Comparison of ENCODE assay signal across 8 cellular contexts in genomic region chrX:989959-990510, GRCh38.
A peak's percentile ranks its signal among the peaks of the same experiment; 100 is the strongest.
DNase-seq lines count a peak whose midpoint lies in the region; ATAC-seq, FAIRE-seq and TF ChIP-seq lines count a peak whose summit lies in the region.

No MANE protein-coding gene starts in this region.

- no peak for TF ChIP-seq EP300 in H1 (IDR thresholded peaks at IDR 0.05; ENCODE audit: borderline replicate concordance in 1 of 2, low read depth in 2 of 2, low read length in 2 of 2)

- H2AFZ ChIP-seq in H1 (ENCODE audit: low read length): no peak overlapping the region

- no peak overlapping the region for H4K5ac ChIP-seq in H1 (ENCODE audit: insufficient read length, low read depth, low read length)

- H3K4me1 Mint-ChIP-seq in naive thymus-derived CD8-positive, alpha-beta T cell: peaks cover 0 to 13% (median 10%) of the 10 kb centered on the region in 4 donors

- H3K23me2 ChIP-seq in H1 (ENCODE audit: low read depth, low read length): peaks cover 3% of the 10 kb centered on the region; the same call in 1 of the 2 replicates

- intact Hi-C loops in testis (cut with DNase I; ENCODE audit: low total_unique reads): no loop called here

- FAIRE-seq in H1 (lab: Jason Lieb, UNC): no peak

- H2BK5ac ChIP-seq in H1 (ENCODE audit: low read depth, low read length): 0 out of 2 replicates have a peak overlapping the region, but pooled peaks have one; percentile 24

- no peaks in the 10 kb centered on the region for H3K79me2 ChIP-seq in H1 (ENCODE audit: control insufficient read depth in 1 of 2, insufficient read depth in 2 of 2, low read length in 2 of 2)

- no peaks in the 10 kb centered on the region for H3K27me3 ChIP-seq in BLaER1 treated with 17β-estradiol and CSF1 and Interleukin-3, amounts not matched to agents 10 nM and 100 nM
- H3K27me3 ChIP-seq in H1 (replicated peaks in 1 of 4; ENCODE audit: control insufficient read depth in 3 of 4, extremely low read depth in 1 of 4, insufficient read depth in 3 of 4, low read length in 3 of 4): no peaks in the 10 kb centered on the region; a peak in 1 of 7 replicates
- no peaks in the 10 kb centered on the region for H3K27me3 ChIP-seq in testis

- H3K4ac ChIP-seq in H1 (replicated peaks; ENCODE audit: insufficient read length, low read depth, low read length): no peak overlapping the region

- H2BK15ac ChIP-seq in H1 (ENCODE audit: low read length): no peak overlapping the region

- H4K91ac ChIP-seq in H1 (replicated peaks; ENCODE audit: insufficient read length, low read length): no peak overlapping the region

- TF ChIP-seq RAD21 in H1 (IDR thresholded peaks at IDR 0.05 in 1 of 2, conservative IDR thresholded peaks at IDR 0.05 in 1 of 2; ENCODE audit: low read depth in 2 of 2, low read length in 2 of 2): no peak

- 81% methylated on average over 24 of the region's 25 CpGs; no CpG with 5 or more reads in 1 of the 2 experiments for WGBS in H1 (ENCODE audit: extremely low coverage in 1 of 2, insufficient coverage in 1 of 2, insufficient read length in 1 of 2, insufficient replicate concordance in 2 of 2, low coverage in 1 of 2, low lambda C conversion rate in 2 of 2, missing lambda C conversion rate in 1 of 2), 2 experiments
- 58 to 62% methylated on average over 25 of the region's 25 CpGs for WGBS in testis, 2 donors

- no peaks in the 10 kb centered on the region for H3K79me1 ChIP-seq in H1 (ENCODE audit: low read depth, low read length)

- no peak overlapping the region for H3K23ac ChIP-seq in H1 (ENCODE audit: insufficient read length)

- CTCF ChIA-PET in H1 (lab: Charles Lee; ENCODE audit: partially characterized antibody): no interaction called here

- no peak overlapping the region for H3K56ac ChIP-seq in H1 (replicated peaks; ENCODE audit: insufficient read length, low read depth, low read length)

- H2BK12ac ChIP-seq in H1 (ENCODE audit: low read depth, low read length): no peak overlapping the region

- H3K9me3 Mint-ChIP-seq in naive thymus-derived CD8-positive, alpha-beta T cell: peaks cover 0 to 31% (median 23%) of the 10 kb centered on the region in 9 donors

- H3K36me3 Mint-ChIP-seq in naive thymus-derived CD8-positive, alpha-beta T cell: peaks cover 0 to 11% (median 5%) of the 10 kb centered on the region in 3 donors

- TF ChIP-seq POLR2A in H1 (IDR thresholded peaks at IDR 0.05; ENCODE audit: control extremely low read depth in 1 of 2, low read depth in 2 of 2, low read length in 2 of 2): no peak
- TF ChIP-seq POLR2A in testis (IDR thresholded peaks at IDR 0.05): no peak

- no peak overlapping the region for H2BK20ac ChIP-seq in H1 (ENCODE audit: low read length)

- H3K4me2 ChIP-seq in BLaER1 treated with 17β-estradiol and CSF1 and Interleukin-3, amounts not matched to agents 10 nM and 100 nM: peak overlapping the region; percentile 70 to 83 (median 75)
- H3K4me2 ChIP-seq in H1 (ENCODE audit: insufficient read depth in 1 of 2, low read depth in 2 of 2, low read length in 2 of 2): peak overlapping the region; percentile 9 to 12; a peak in 2 of 4 replicates

- TF ChIP-seq CTCF in H1 (IDR thresholded peaks at IDR 0.05; ENCODE audit: control extremely low read depth in 1 of 3, insufficient read depth in 1 of 3, low read depth in 1 of 3, low read length in 3 of 3) (no peak), testis (IDR thresholded peaks at IDR 0.05) (no peak)

- no peaks in the 10 kb centered on the region; a peak in 1 of 22 replicates for H3K36me3 ChIP-seq in BLaER1 treated with 17β-estradiol and CSF1 and Interleukin-3, amounts not matched to agents 10 nM and 100 nM
- H3K36me3 ChIP-seq in H1 (ENCODE audit: control insufficient read depth in 2 of 4, insufficient read depth in 4 of 4, low read length in 3 of 4) (no peaks in the 10 kb centered on the region), testis (ENCODE audit: low read depth, missing control alignments) (no peaks in the 10 kb centered on the region)

- peak; percentile 98 for ATAC-seq in GM19328 (IDR thresholded peaks at IDR 0.05; ENCODE audit: unreplicated experiment)
- ATAC-seq in naive thymus-derived CD8-positive, alpha-beta T cell: peak; percentile 96

- H3K4me3 Mint-ChIP-seq in naive thymus-derived CD8-positive, alpha-beta T cell: peak overlapping the region in 9 of 10 donors; percentile 33 to 97 (median 84)

- H3K9ac ChIP-seq in BLaER1 treated with 17β-estradiol and CSF1 and Interleukin-3, amounts not matched to agents 10 nM and 100 nM: peak overlapping the region; percentile 20 to 77 (median 69); a peak in 21 of 22 replicates
- H3K9ac ChIP-seq in H1 (replicated peaks in 1 of 4; ENCODE audit: extremely low read depth in 1 of 4, low read depth in 3 of 4, low read length in 3 of 4): 0 out of 7 replicates have a peak overlapping the region, but pooled peaks of 1 of the 4 experiments have one; percentile 17

- no peak overlapping the region for H2AK5ac ChIP-seq in H1 (ENCODE audit: low read depth, low read length)

- H3K18ac ChIP-seq in H1 (ENCODE audit: extremely low read depth, low read length): no peak overlapping the region

- DNase-seq in KG1 (lab: John Stamatoyannopoulos, UW) (peak; percentile 55), H1 (ENCODE audit: low read depth in 1 of 2, low spot score in 2 of 2) (no peak), testis (peak; percentile 86), RKO (ENCODE audit: low spot score) (no peak)
- peak; percentile 7 to 9 for DNase-seq in activated CD4-positive, alpha-beta T cell treated with anti-CD3 and anti-CD28 coated beads, Interleukin-2, amount 50 U/mL, for 4 hours
- peak in 8 of 10 donors; percentile 59 to 94 (median 80) for DNase-seq in naive thymus-derived CD8-positive, alpha-beta T cell

- H4K8ac ChIP-seq in H1 (ENCODE audit: extremely low read depth, insufficient read depth, low read length): no peak overlapping the region; the same call in 1 of the 2 replicates

- no peak overlapping the region for H2BK120ac ChIP-seq in H1 (replicated peaks; ENCODE audit: low read depth, low read length)

- H3K14ac ChIP-seq in H1 (ENCODE audit: insufficient read length): no peak overlapping the region

- H3K4me3 ChIP-seq in BLaER1 treated with 17β-estradiol and CSF1 and Interleukin-3, amounts not matched to agents 10 nM and 100 nM: peak overlapping the region; percentile 47 to 71 (median 56)
- peak overlapping the region in 1 of 4 experiments; percentile 13; a peak in 1 of 8 replicates for H3K4me3 ChIP-seq in H1 (ENCODE audit: extremely low read depth in 1 of 4, insufficient read depth in 2 of 4, low read depth in 3 of 4, low read length in 4 of 4)
- H3K4me3 ChIP-seq in testis: peak overlapping the region in 1 of 2 donors; percentile 15

- peak overlapping the region; percentile 27 to 84 (median 77); a peak in 21 of 22 replicates for H3K27ac ChIP-seq in BLaER1 treated with 17β-estradiol and CSF1 and Interleukin-3, amounts not matched to agents 10 nM and 100 nM
- H3K27ac ChIP-seq in H1 (ENCODE audit: low read depth, low read length) (no peak overlapping the region), testis (no peak overlapping the region)

- peak overlapping the region in 9 of 10 donors; percentile 19 to 100 (median 98) for H3K27ac Mint-ChIP-seq in naive thymus-derived CD8-positive, alpha-beta T cell

- H3K27me3 Mint-ChIP-seq in naive thymus-derived CD8-positive, alpha-beta T cell: peaks cover 0 to 12% (median 2%) of the 10 kb centered on the region in 5 donors

- POLR2A ChIA-PET in H1 (lab: Charles Lee; ENCODE audit: partially characterized antibody): no interaction called here
- POLR2A ChIA-PET in naive thymus-derived CD8-positive, alpha-beta T cell (lab: Charles Lee): no interaction called here

- no peaks in the 10 kb centered on the region for H4K20me1 ChIP-seq in BLaER1 treated with 17β-estradiol and CSF1 and Interleukin-3, amounts not matched to agents 10 nM and 100 nM
- peaks cover 0 to 1% of the 10 kb centered on the region in 2 experiments for H4K20me1 ChIP-seq in H1 (replicated peaks in 1 of 2; ENCODE audit: control insufficient read depth in 1 of 2, insufficient read depth in 2 of 2, low read length in 2 of 2)

- H3K4me1 ChIP-seq in BLaER1 treated with 17β-estradiol and CSF1 and Interleukin-3, amounts not matched to agents 10 nM and 100 nM: peaks cover 6 to 19% (median 10%) of the 10 kb centered on the region in 10 experiments; a peak in 14 of 20 replicates
- H3K4me1 ChIP-seq in H1 (replicated peaks in 1 of 4; ENCODE audit: control insufficient read depth in 3 of 4, insufficient read depth in 4 of 4, low read length in 3 of 4) (no peaks in the 10 kb centered on the region), testis (no peaks in the 10 kb centered on the region)

- peaks cover 29 to 56% (median 48%) of the 10 kb centered on the region in 11 experiments for H3K9me3 ChIP-seq in BLaER1 treated with 17β-estradiol and CSF1 and Interleukin-3, amounts not matched to agents 10 nM and 100 nM (replicated peaks in 1 of 11)
- H3K9me3 ChIP-seq in H1 (ENCODE audit: insufficient read depth in 2 of 2, low read depth in 1 of 2, low read length in 1 of 2) (peaks cover 0 to 8% of the 10 kb centered on the region in 2 experiments; a peak in 2 of 4 replicates), testis (no peaks in the 10 kb centered on the region)

TF ChIP-seq in H1, 55 proteins besides CTCF, POLR2A, EP300 and RAD21:
- TF ChIP-seq HDAC6 (IDR thresholded peaks at IDR 0.05; ENCODE audit: low read depth, low read length): no peak
- no peak for TF ChIP-seq PHF8 (conservative IDR thresholded peaks at IDR 0.05; ENCODE audit: low read depth, low read length)
- TF ChIP-seq YY1 (IDR thresholded peaks at IDR 0.05; ENCODE audit: low read depth, low read length): peak; percentile 95
- peak; percentile 28; the same call in 1 of the 2 replicates for TF ChIP-seq E2F6 (IDR thresholded peaks at IDR 0.05)
TF ChIP-seq in H1: peak in this region for 2.

Comparison
In these comparisons a context has a peak if more than half of its experiments do, and no peak if none do; other contexts are left out.
1. H3K27ac ChIP-seq: peak in BLaER1 treated with 17β-estradiol and CSF1 and Interleukin-3, amounts not matched to agents 10 nM and 100 nM (11 of 11); none in H1 (single experiment) and testis (0 of 2).
2. DNase-seq: peak in KG1 (single experiment), activated CD4-positive, alpha-beta T cell treated with anti-CD3 and anti-CD28 coated beads, Interleukin-2, amount 50 U/mL, for 4 hours (2 of 2), naive thymus-derived CD8-positive, alpha-beta T cell (8 of 10) and testis (single experiment); none in H1 (0 of 2) and RKO (single experiment).